ENCODE assay signal across 11 cellular contexts in genomic region chr5:74490814-74491213, GRCh38.
DNase-seq lines count a peak whose midpoint lies in the region; ATAC-seq and TF ChIP-seq lines count a peak whose summit lies in the region.
"Had no signal": no experiment of that assay in that cellular context is flagged by ENCODE, and none has a peak within 500 bp of the region (broad histone marks: within the 10 kb centered on the region; RNA-seq: fewer than 3 reads in every experiment).

No MANE protein-coding gene starts in this region.

- H3K9me3 Mint-ChIP-seq in naive B cell (peaks cover 0 to 2% (median 0%) of the 10 kb centered on the region in 7 donors), osteocyte (ENCODE audit: unreplicated experiment) (no peaks in the 10 kb centered on the region)

- H3K4me1 Mint-ChIP-seq in naive B cell (peaks cover 23 to 30% (median 29%) of the 10 kb centered on the region in 3 donors), osteocyte (ENCODE audit: unreplicated experiment) (peaks cover 3% of the 10 kb centered on the region)

- H3K4me1 ChIP-seq in testis, result no peaks in the 10 kb centered on the region
- H3K4me1 ChIP-seq: stomach had no signal

- no peak overlapping the region for H3K27ac ChIP-seq in testis
- H3K27ac ChIP-seq: coronary artery, stomach had no signal

- ATAC-seq in GM18907 (IDR thresholded peaks at IDR 0.05; ENCODE audit: unreplicated experiment) (peak; percentile 98), HG02571 (IDR thresholded peaks at IDR 0.05; ENCODE audit: unreplicated experiment) (peak; percentile 97), HG03520 (IDR thresholded peaks at IDR 0.05; ENCODE audit: unreplicated experiment) (peak; percentile 93), naive B cell (ENCODE audit: low read depth in 2 of 2) (peak; percentile 100)
- ATAC-seq: Panc1 had no signal

- H3K36me3 ChIP-seq in testis (ENCODE audit: low read depth, missing control alignments), result no peaks in the 10 kb centered on the region
- H3K36me3 ChIP-seq: stomach had no signal

- H3K27me3 ChIP-seq in testis, result no peaks in the 10 kb centered on the region
- H3K27me3 ChIP-seq: stomach had no signal

- intact Hi-C loops in testis (cut with DNase I; ENCODE audit: low total_unique reads), result no loop called here

- H3K9me3 ChIP-seq in testis, result no peaks in the 10 kb centered on the region
- H3K9me3 ChIP-seq: stomach had no signal

- WGBS in testis, 2 donors, result 86 to 92% methylated on average over 3 of the region's 3 CpGs

- no peak overlapping the region for H3K4me3 ChIP-seq in testis
- H3K4me3 ChIP-seq: coronary artery, stomach had no signal

- H3K27me3 Mint-ChIP-seq in naive B cell (peaks cover 10 to 27% (median 12%) of the 10 kb centered on the region in 3 donors), osteocyte (ENCODE audit: unreplicated experiment) (no peaks in the 10 kb centered on the region)

- H3K36me3 Mint-ChIP-seq in naive B cell (peaks cover 0 to 8% of the 10 kb centered on the region in 2 donors), osteocyte (ENCODE audit: unreplicated experiment) (no peaks in the 10 kb centered on the region)

- no peak for TF ChIP-seq POLR2A in testis (IDR thresholded peaks at IDR 0.05)

- DNase-seq in naive B cell (peak; percentile 59), testis (no peak), osteocyte (ENCODE audit: extremely low spot score, unreplicated experiment) (no peak)
- no peak for DNase-seq in stimulated activated CD4-positive, alpha-beta T cell treated with anti-CD3 and anti-CD28 coated beads, Interleukin-2, amount 100 ng/mL, for 48 hours
- no peak for DNase-seq in stimulated activated naive CD4-positive, alpha-beta T cell (lab: John Stamatoyannopoulos, UW)
- DNase-seq: stomach had no signal

- TF ChIP-seq CTCF in testis (IDR thresholded peaks at IDR 0.05), result no peak
- TF ChIP-seq CTCF in osteocyte (IDR thresholded peaks at IDR 0.05), result no peak

- H3K27ac Mint-ChIP-seq in naive B cell, result peak overlapping the region in 4 of 6 donors; percentile 6 to 49 (median 25)
- H3K27ac Mint-ChIP-seq in osteocyte (ENCODE audit: unreplicated experiment), result no peak overlapping the region

- H3K4me3 Mint-ChIP-seq in naive B cell, result peak overlapping the region in 4 of 8 donors; percentile 29 to 79 (median 55)
- H3K4me3 Mint-ChIP-seq in osteocyte (ENCODE audit: unreplicated experiment), result no peak overlapping the region
